In genomic region chr3:108946292-108947290, GRCh38 we compare ENCODE assay signal across 22 cellular contexts. TPM values are rescaled to one million over a fixed set of nuclear protein-coding genes. Genes with fewer than 3 reads are reported as not detected.
A peak's percentile ranks its signal among the peaks of the same experiment; 100 is the strongest.
DNase-seq lines count a peak whose midpoint lies in the region; ATAC-seq and TF ChIP-seq lines count a peak whose summit lies in the region.
"Had no signal": no experiment of that assay in that cellular context is flagged by ENCODE, and none has a peak within 500 bp of the region (broad histone marks: within the 10 kb centered on the region; RNA-seq: fewer than 3 reads in every experiment).

No MANE protein-coding gene starts in this region.

- H3K9me3 Mint-ChIP-seq in Calu3 (ENCODE audit: low read depth, unreplicated experiment) = no peaks in the 10 kb centered on the region
- H3K9me3 Mint-ChIP-seq in naive thymus-derived CD8-positive, alpha-beta T cell = no peaks in the 10 kb centered on the region

- ATAC-seq in SK-N-SH treated with all-trans-retinoic acid at 6 μM for 48 hours = peak; percentile 82
- no peak for ATAC-seq in naive thymus-derived CD8-positive, alpha-beta T cell
- ATAC-seq: body of pancreas; naive thymus-derived CD4-positive, alpha-beta T cell had no signal

- CTCF ChIA-PET in Calu3 (lab: Charles Lee) = interaction anchor here (0.6 to 1.2 kb wide), 5 partner anchors 8 to 1322 kb away, joined by 3 to 4 read pairs (median 3); no protein-coding TSS in a partner anchor

- intact Hi-C loops in Calu3 (cut with micrococcal nuclease; ENCODE audit: unreplicated experiment) = no loop called here

- no peak overlapping the region for H3K4me3 Mint-ChIP-seq in Calu3 (ENCODE audit: low read depth, unreplicated experiment)
- H3K4me3 Mint-ChIP-seq in naive thymus-derived CD8-positive, alpha-beta T cell = no peak overlapping the region
- H3K4me3 Mint-ChIP-seq: naive thymus-derived CD4-positive, alpha-beta T cell had no signal

- BruUV-seq in Calu3 (replicated peaks; lab: Mats Ljungman, UMichigan) = no TSS peak

- H3K27ac Mint-ChIP-seq in Calu3 (ENCODE audit: unreplicated experiment) = peak overlapping the region; percentile 52
- peak overlapping the region in 1 of 10 donors; percentile 25 for H3K27ac Mint-ChIP-seq in naive thymus-derived CD8-positive, alpha-beta T cell
- H3K27ac Mint-ChIP-seq: naive thymus-derived CD4-positive, alpha-beta T cell had no signal

- H3K4me1 Mint-ChIP-seq in Calu3 (ENCODE audit: low read depth, unreplicated experiment) = peaks cover 22% of the 10 kb centered on the region
- H3K4me1 Mint-ChIP-seq in naive thymus-derived CD8-positive, alpha-beta T cell = no peaks in the 10 kb centered on the region
- H3K4me1 Mint-ChIP-seq: naive thymus-derived CD4-positive, alpha-beta T cell had no signal

- H3K27me3 Mint-ChIP-seq in Calu3 (ENCODE audit: unreplicated experiment) = no peaks in the 10 kb centered on the region
- peaks cover 8 to 17% (median 11%) of the 10 kb centered on the region in 5 donors for H3K27me3 Mint-ChIP-seq in naive thymus-derived CD8-positive, alpha-beta T cell

- no peak for TF ChIP-seq CTCF in Calu3 (IDR thresholded peaks at IDR 0.05; ENCODE audit: unreplicated experiment)

- DNase-seq in Calu3 = no peak
- peak; percentile 97 for DNase-seq in HT1080 (ENCODE audit: low read depth)
- peak; percentile 73 for DNase-seq in iris pigment epithelial cell (ENCODE audit: low read depth)
- no peak for DNase-seq in NCI-H1105 (lab: John Stamatoyannopoulos, UW)
- no peak for DNase-seq in OCI-M1 (lab: John Stamatoyannopoulos, UW)
- DNase-seq in naive thymus-derived CD8-positive, alpha-beta T cell = no peak
- no peak for DNase-seq in hepatic stellate cell (ENCODE audit: low spot score)
- DNase-seq: activated CD4-positive, alpha-beta T cell treated with anti-CD3 and anti-CD28 coated beads for 48 hours; activated CD8-positive, alpha-beta memory T cell treated with anti-CD3 and anti-CD28 coated beads, Interleukin-2, amount 50 U/mL, for 4 hours; activated naive CD4-positive, alpha-beta T cell; body of pancreas; cortex of kidney; Karpas-422; naive thymus-derived CD4-positive, alpha-beta T cell; NCI-H1694 treated with DMSO at 0.1 percent for 48 hours; NCI-H446; posterior cingulate gyrus; stimulated activated CD4-positive, alpha-beta T cell treated with anti-CD3 and anti-CD28 coated beads, Interleukin-4, amount 100 ng/mL, for 24 hours; stimulated activated CD8-positive, alpha-beta memory T cell treated with anti-CD3 and anti-CD28 coated beads, Interleukin-4, amount 100 ng/mL, for 48 hours; T1000 had no signal

- POLR2A ChIA-PET in naive thymus-derived CD8-positive, alpha-beta T cell (lab: Charles Lee) = no interaction called here

- no peaks in the 10 kb centered on the region for H3K36me3 Mint-ChIP-seq in Calu3 (ENCODE audit: insufficient read depth, unreplicated experiment)
- no peaks in the 10 kb centered on the region for H3K36me3 Mint-ChIP-seq in naive thymus-derived CD8-positive, alpha-beta T cell
- H3K36me3 Mint-ChIP-seq: naive thymus-derived CD4-positive, alpha-beta T cell had no signal

TF ChIP-seq in SK-N-SH treated with all-trans-retinoic acid at 6 μM for 48 hours, 23 proteins besides CTCF, POLR2A, EP300 and RAD21:
- TF ChIP-seq SNAI2 (CRISPR knock-in tag; IDR thresholded peaks at IDR 0.05) = no peak
- no peak for TF ChIP-seq ZNF565 (CRISPR knock-in tag; conservative IDR thresholded peaks at IDR 0.05; ENCODE audit: low read depth)
- TF ChIP-seq CSRNP3 (CRISPR knock-in tag; IDR thresholded peaks at IDR 0.05) = no peak
- TF ChIP-seq ESRRG (CRISPR knock-in tag; IDR thresholded peaks at IDR 0.05) = no peak
- TF ChIP-seq ZC3H10 (CRISPR knock-in tag; IDR thresholded peaks at IDR 0.05) = no peak
- no peak for TF ChIP-seq ARNTL (CRISPR knock-in tag; IDR thresholded peaks at IDR 0.05; ENCODE audit: borderline replicate concordance, low read depth)
- TF ChIP-seq RARB (CRISPR knock-in tag; IDR thresholded peaks at IDR 0.05) = no peak
- TF ChIP-seq TOX (CRISPR knock-in tag; IDR thresholded peaks at IDR 0.05; ENCODE audit: borderline replicate concordance) = no peak
- no peak for TF ChIP-seq ISL1 (CRISPR knock-in tag; IDR thresholded peaks at IDR 0.05)
- TF ChIP-seq OSR1 (CRISPR knock-in tag; IDR thresholded peaks at IDR 0.05) = no peak
- TF ChIP-seq GLIS3 (CRISPR knock-in tag; IDR thresholded peaks at IDR 0.05) = no peak
- TF ChIP-seq POU6F1 (CRISPR knock-in tag; IDR thresholded peaks at IDR 0.05; ENCODE audit: borderline replicate concordance, low read depth) = no peak
- no peak for TF ChIP-seq CSDC2 (CRISPR knock-in tag; IDR thresholded peaks at IDR 0.05)

RNA-seq across cellular contexts. Expression of gene GUCA1C, which starts 7.1 kb away (rescaled TPM):
- total RNA-seq in Calu3 (2022) = not detected in 2 replicates
- total RNA-seq in HT1080 (2014; rRNA removed; shearing (Covaris generic)) = not detected in 2 replicates
- not detected in 2 replicates for polyA plus RNA-seq in HT1080 (2015; cell fraction: cytosol; rRNA removed)
- not detected in 2 replicates for polyA plus RNA-seq in HT1080 (2015; cell fraction: nucleus; rRNA removed)
- not detected for total RNA-seq in naive thymus-derived CD8-positive, alpha-beta T cell
- not detected for polyA plus RNA-seq in naive thymus-derived CD8-positive, alpha-beta T cell
- total RNA-seq: naive thymus-derived CD4-positive, alpha-beta T cell; skeletal muscle tissue had no signal
- polyA plus RNA-seq: naive thymus-derived CD4-positive, alpha-beta T cell had no signal

Comparison
In these comparisons a context has a peak if more than half of its experiments do, and no peak if none do; other contexts are left out.
1. DNase-seq: peak in HT1080 (single experiment) and iris pigment epithelial cell (single experiment); none in Calu3 (single experiment), NCI-H1105 (single experiment), OCI-M1 (single experiment), naive thymus-derived CD8-positive, alpha-beta T cell (0 of 10) and hepatic stellate cell (single experiment).